Comparison of ENCODE assay signal across 11 cellular contexts in genomic region chr9:94300470-94301301, GRCh38. TPM values are rescaled to one million over a fixed set of nuclear protein-coding genes. Genes with fewer than 3 reads are reported as not detected.
"Had no signal": no experiment of that assay in that cellular context is flagged by ENCODE, and none has a peak within 500 bp of the region (broad histone marks: within the 10 kb centered on the region; RNA-seq: fewer than 3 reads in every experiment).

No MANE protein-coding gene starts in this region.

- H3K36me3 ChIP-seq: thyroid gland, uterus had no signal

- H3K9me3 ChIP-seq: esophagus squamous epithelium, thyroid gland, uterus had no signal

- DNase-seq: activated CD4-positive, alpha-beta T cell treated with anti-CD3 and anti-CD28 coated beads for 1 hour; activated naive CD4-positive, alpha-beta T cell treated with anti-CD3 and anti-CD28 coated beads, Interleukin-2, amount 10 ng/mL, durations not matched to agents 7 days and 5 days; esophagus squamous epithelium; foreskin fibroblast; glutamatergic neuron; nephron progenitor cell; stimulated activated CD4-positive, alpha-beta T cell treated with anti-CD3 and anti-CD28 coated beads, Interleukin-15, amount 100 ng/mL, for 24 hours; stimulated activated CD4-positive, alpha-beta T cell treated with anti-CD3 and anti-CD28 coated beads, Interleukin-4, amount 100 ng/mL, for 24 hours; thyroid gland; uterus had no signal

- H3K27me3 ChIP-seq: esophagus squamous epithelium, thyroid gland, uterus had no signal

- H3K27ac ChIP-seq: esophagus squamous epithelium, thyroid gland had no signal

- H3K4me1 ChIP-seq: thyroid gland, uterus had no signal

- H3K4me3 ChIP-seq: esophagus squamous epithelium, thyroid gland, uterus had no signal

RNA-seq across cellular contexts. Expression of gene NUTM2F, which starts 27.8 kb away (rescaled TPM):
- total RNA-seq: esophagus squamous epithelium, osteocyte, thyroid gland, uterus had no signal
